ENCODE assay signal across 8 cellular contexts in genomic region chr7:2609001-2609411, GRCh38. TPM values are rescaled to one million over a fixed set of nuclear protein-coding genes. Genes with fewer than 3 reads are reported as not detected.
DNase-seq lines count a peak whose midpoint lies in the region; ATAC-seq and TF ChIP-seq lines count a peak whose summit lies in the region.

No MANE protein-coding gene starts in this region.

- H3K27me3 Mint-ChIP-seq in MCF 10A (ENCODE audit: insufficient read depth, unreplicated experiment) (no peaks in the 10 kb centered on the region), natural killer cell (ENCODE audit: low read depth in 2 of 2) (no peaks in the 10 kb centered on the region)

- no peak overlapping the region for H3K4me3 ChIP-seq in breast epithelium
- no peak overlapping the region for H3K4me3 ChIP-seq in KMS-11 (IDR thresholded peaks at IDR 0.05; ENCODE audit: insufficient read depth, low read depth, low read length)
- H3K4me3 ChIP-seq in mammary epithelial cell (replicated peaks in 1 of 3; ENCODE audit: insufficient read depth in 1 of 3, low read depth in 2 of 3, low read length in 3 of 3), result no peak overlapping the region
- no peak overlapping the region for H3K4me3 ChIP-seq in MM.1S (ENCODE audit: low read length)

- H3K4me3 Mint-ChIP-seq in MCF 10A (ENCODE audit: unreplicated experiment) (no peak overlapping the region), natural killer cell (peak overlapping the region; percentile 69)

- no peak overlapping the region for H3K4me2 ChIP-seq in KMS-11
- no peak overlapping the region for H3K4me2 ChIP-seq in mammary epithelial cell (ENCODE audit: insufficient read depth, low read depth, low read length)
- H3K4me2 ChIP-seq in MM.1S (ENCODE audit: low read depth, low read length), result no peak overlapping the region

- H3K9me2 ChIP-seq in MM.1S (replicated peaks; ENCODE audit: insufficient read depth, low read length), result no peaks in the 10 kb centered on the region

- H3K27ac Mint-ChIP-seq in MCF 10A (ENCODE audit: low read depth, unreplicated experiment), result no peak overlapping the region
- peak overlapping the region in 1 of 2 donors; percentile 75 for H3K27ac Mint-ChIP-seq in natural killer cell

- POLR2A ChIA-PET in MCF 10A (lab: Yijun Ruan, JAX), result interaction anchor here (0.7 kb wide), 1 partner anchor 43 kb away, joined by 4 read pairs; no protein-coding TSS in a partner anchor

- ATAC-seq in natural killer cell (peak; percentile 75 to 85 (median 82)), GM18867 (IDR thresholded peaks at IDR 0.05; ENCODE audit: unreplicated experiment) (no peak)

- TF ChIP-seq CTCF in MCF 10A (IDR thresholded peaks at IDR 0.05; ENCODE audit: unreplicated experiment) (no peak), breast epithelium (IDR thresholded peaks at IDR 0.05) (no peak), KMS-11 (conservative IDR thresholded peaks at IDR 0.05; ENCODE audit: low read depth, low read length) (peak; percentile 25; the same call in 1 of the 2 replicates), mammary epithelial cell (conservative IDR thresholded peaks at IDR 0.05 in 1 of 2, IDR thresholded peaks at IDR 0.05 in 1 of 2; ENCODE audit: extremely low read depth in 1 of 2, insufficient read depth in 1 of 2, low read depth in 1 of 2, low read length in 2 of 2) (peak; percentile 9 to 39), natural killer cell (IDR thresholded peaks at IDR 0.05) (peak; percentile 22), MM.1S (IDR thresholded peaks at IDR 0.05; ENCODE audit: low read length) (no peak)

- H3K27ac ChIP-seq in breast epithelium, result no peak overlapping the region
- H3K27ac ChIP-seq in KMS-11, result no peak overlapping the region
- no peak overlapping the region for H3K27ac ChIP-seq in mammary epithelial cell (ENCODE audit: insufficient read depth, low read depth, low read length)
- H3K27ac ChIP-seq in MM.1S (ENCODE audit: low read length), result no peak overlapping the region

- H3K9me3 Mint-ChIP-seq in MCF 10A (ENCODE audit: unreplicated experiment) (no peaks in the 10 kb centered on the region), natural killer cell (no peaks in the 10 kb centered on the region)

- H3K4me1 ChIP-seq in breast epithelium (peaks cover 4 to 5% of the 10 kb centered on the region in 2 donors), KMS-11 (ENCODE audit: low read depth, poor library complexity, severe bottlenecking) (no peaks in the 10 kb centered on the region), mammary epithelial cell (ENCODE audit: insufficient read depth, low read length) (no peaks in the 10 kb centered on the region), MM.1S (ENCODE audit: low read length) (no peaks in the 10 kb centered on the region)

- H2AFZ ChIP-seq in KMS-11 (ENCODE audit: low read depth), result no peak overlapping the region
- no peak overlapping the region for H2AFZ ChIP-seq in mammary epithelial cell (ENCODE audit: low read depth, low read length)
- H2AFZ ChIP-seq in MM.1S (ENCODE audit: low read length), result no peak overlapping the region

- no TSS peak for BruUV-seq in MCF 10A (replicated peaks; lab: Mats Ljungman, UMichigan)
- no TSS peak for BruUV-seq in mammary epithelial cell (replicated peaks; lab: Mats Ljungman, UMichigan)

- H3K4me1 Mint-ChIP-seq in MCF 10A (ENCODE audit: insufficient read depth, unreplicated experiment) (peaks cover 2% of the 10 kb centered on the region), natural killer cell (peaks cover 15 to 17% of the 10 kb centered on the region in 2 donors)

- H3K36me3 ChIP-seq in breast epithelium (no peaks in the 10 kb centered on the region), KMS-11 (ENCODE audit: insufficient read depth) (no peaks in the 10 kb centered on the region), mammary epithelial cell (ENCODE audit: insufficient read depth, low read length) (no peaks in the 10 kb centered on the region), MM.1S (replicated peaks; ENCODE audit: insufficient read depth, low read length) (no peaks in the 10 kb centered on the region)

- dilution Hi-C loops in mammary epithelial cell (cut with HindIII; ENCODE audit: low sequenced_read_pairs), result no loop called here

- no peaks in the 10 kb centered on the region for H3K79me2 ChIP-seq in KMS-11 (ENCODE audit: insufficient read depth, low read depth)
- no peaks in the 10 kb centered on the region for H3K79me2 ChIP-seq in mammary epithelial cell (ENCODE audit: insufficient read depth, low read length)
- no peaks in the 10 kb centered on the region for H3K79me2 ChIP-seq in MM.1S (ENCODE audit: low read length)

- CTCF ChIA-PET in MCF 10A (lab: Yijun Ruan, JAX) (no interaction called here), mammary epithelial cell (lab: Charles Lee; ENCODE audit: low non-redundant PET) (no interaction called here)

- peaks cover 9% of the 10 kb centered on the region for H3K36me3 Mint-ChIP-seq in MCF 10A (ENCODE audit: insufficient read depth, unreplicated experiment)
- H3K36me3 Mint-ChIP-seq in natural killer cell, result no peaks in the 10 kb centered on the region

- in situ Hi-C loops in mammary epithelial cell (cut with MboI; ENCODE audit: low sequenced_read_pairs in 2 of 2), result no loop called here

- no peaks in the 10 kb centered on the region for H3F3A ChIP-seq in MM.1S (ENCODE audit: insufficient read depth, low read length)

- WGBS in mammary epithelial cell (ENCODE audit: low coverage, missing lambda C conversion rate), result 76% methylated on average over 12 of the region's 12 CpGs

- TF ChIP-seq POLR2A in breast epithelium (IDR thresholded peaks at IDR 0.05), result no peak

- intact Hi-C loops in MCF 10A (cut with micrococcal nuclease) (no loop called here), breast epithelium (cut with DNase I; ENCODE audit: low total_unique reads) (no loop called here), mammary epithelial cell (cut with micrococcal nuclease) (no loop called here), natural killer cell (cut with micrococcal nuclease) (no loop called here)

- peak; percentile 38 for DNase-seq in MCF 10A (ENCODE audit: unreplicated experiment)
- no peak for DNase-seq in breast epithelium (ENCODE audit: low spot score in 2 of 2)
- no peak for DNase-seq in mammary epithelial cell
- DNase-seq in natural killer cell, result no peak
- DNase-seq in AG08395 (ENCODE audit: low spot score), result no peak
- DNase-seq in MM.1S, result no peak

- H3K27me3 ChIP-seq in breast epithelium, result no peaks in the 10 kb centered on the region
- H3K27me3 ChIP-seq in KMS-11 (ENCODE audit: insufficient read depth, low read depth), result no peaks in the 10 kb centered on the region
- no peaks in the 10 kb centered on the region for H3K27me3 ChIP-seq in mammary epithelial cell (ENCODE audit: insufficient read depth, low read length)
- 0 out of 2 replicates have a peak, but pooled peaks cover 3% of the 10 kb centered on the region for H3K27me3 ChIP-seq in MM.1S (replicated peaks; ENCODE audit: insufficient read depth, low read length)

- H4K20me1 ChIP-seq in KMS-11 (ENCODE audit: insufficient read depth) (no peaks in the 10 kb centered on the region), mammary epithelial cell (ENCODE audit: insufficient read depth, low read length) (peaks cover 2% of the 10 kb centered on the region), MM.1S (ENCODE audit: insufficient read depth, low read length) (no peaks in the 10 kb centered on the region)

- no peak overlapping the region for H3K9ac ChIP-seq in KMS-11
- H3K9ac ChIP-seq in mammary epithelial cell (ENCODE audit: insufficient read depth, low read length), result no peak overlapping the region
- H3K9ac ChIP-seq in MM.1S (ENCODE audit: low read length), result no peak overlapping the region

- H3K9me3 ChIP-seq in breast epithelium (no peaks in the 10 kb centered on the region), mammary epithelial cell (replicated peaks; ENCODE audit: insufficient read depth, low read length) (no peaks in the 10 kb centered on the region), MM.1S (replicated peaks; ENCODE audit: insufficient read depth, low read length) (no peaks in the 10 kb centered on the region)

RNA-seq across cellular contexts. Expression of gene TTYH3, which starts 22.8 kb away (rescaled TPM):
- total RNA-seq in MCF 10A (2022), result 20.9 and 34.7 TPM in 2 replicates
- 10 to 100 TPM; 11.6 to 17.9 (median 17.4) TPM for total RNA-seq in breast epithelium
- 10 to 100 TPM; 13.2 to 45.8 TPM for total RNA-seq in mammary epithelial cell
- 25.9 TPM for polyA plus RNA-seq in mammary epithelial cell
- 20.2 TPM for polyA minus RNA-seq in mammary epithelial cell
- total RNA-seq in natural killer cell, result 10 to 100 TPM; 38.3 to 47.1 (median 42.4) TPM

RNA-seq across cellular contexts. Expression of gene IQCE, which starts 50.2 kb away (rescaled TPM):
- total RNA-seq in MCF 10A (2022), result 16.7 and 23.9 TPM in 2 replicates
- 10 to 100 TPM; 13.4 to 22.7 (median 13.8) TPM for total RNA-seq in breast epithelium
- total RNA-seq in mammary epithelial cell, result 10 to 100 TPM; 13.3 to 15.1 TPM
- 5.4 TPM for polyA plus RNA-seq in mammary epithelial cell
- polyA minus RNA-seq in mammary epithelial cell, result 6.2 TPM
- total RNA-seq in natural killer cell, result 10 to 100 TPM in 2 of 3 donors, 1 to 10 TPM in 1; 9.6 to 13.5 (median 11.3) TPM

RNA-seq across cellular contexts. Expression of gene BRAT1, which starts 53.7 kb away (rescaled TPM):
- 15.4 and 18.0 TPM in 2 replicates for total RNA-seq in MCF 10A (2022)
- 10 to 100 TPM; 20.8 to 36.4 (median 28.4) TPM for total RNA-seq in breast epithelium
- 10 to 100 TPM; 20.5 to 25.3 TPM for total RNA-seq in mammary epithelial cell
- polyA plus RNA-seq in mammary epithelial cell, result 15.3 TPM
- 20.8 TPM for polyA minus RNA-seq in mammary epithelial cell
- 10 to 100 TPM; 24.9 to 26.7 (median 25.6) TPM for total RNA-seq in natural killer cell

Comparison
In these comparisons a context has a peak if more than half of its experiments do, and no peak if none do; other contexts are left out.
1. CTCF ChIP-seq: peak in KMS-11 (single experiment), mammary epithelial cell (2 of 2) and natural killer cell (single experiment); none in MCF 10A (single experiment), breast epithelium (0 of 3) and MM.1S (single experiment).